In genomic region chr12:52217223-52217622, GRCh38 we compare ENCODE assay signal across 12 cellular contexts. TPM values are rescaled to one million over a fixed set of nuclear protein-coding genes. Genes with fewer than 3 reads are reported as not detected.
A peak's percentile ranks its signal among the peaks of the same experiment; 100 is the strongest.
DNase-seq lines count a peak whose midpoint lies in the region; ATAC-seq and TF ChIP-seq lines count a peak whose summit lies in the region.
"Had no signal": no experiment of that assay in that cellular context is flagged by ENCODE, and none has a peak within 500 bp of the region (broad histone marks: within the 10 kb centered on the region; RNA-seq: fewer than 3 reads in every experiment).

No MANE protein-coding gene starts in this region.

- TF ChIP-seq CTCF in Caco-2 (IDR thresholded peaks at IDR 0.05; ENCODE audit: insufficient read depth in 1 of 2, low read depth in 1 of 2, low read length in 1 of 2, severe bottlenecking in 1 of 2, unreplicated experiment in 1 of 2) (no peak), epithelial cell of esophagus (IDR thresholded peaks at IDR 0.05; ENCODE audit: insufficient read depth, low read depth, low read length, missing control alignments) (no peak), brain microvascular endothelial cell (IDR thresholded peaks at IDR 0.05; ENCODE audit: low read depth, low read length, missing control alignments) (no peak)

- intact Hi-C loops in Caco-2 (cut with micrococcal nuclease; ENCODE audit: unreplicated experiment): loop anchor here (5.0 kb wide), 1 partner anchor 90 kb away; no protein-coding TSS in a partner anchor

- no peaks in the 10 kb centered on the region for H3K36me3 ChIP-seq in Caco-2 (ENCODE audit: control insufficient read depth, insufficient read depth, low read length)
- no peaks in the 10 kb centered on the region for H3K36me3 ChIP-seq in brain microvascular endothelial cell (replicated peaks)
- H3K36me3 ChIP-seq: HAP-1 had no signal

- H3K27me3 ChIP-seq in Caco-2 (replicated peaks; ENCODE audit: control insufficient read depth, insufficient read depth, low read length) (no peaks in the 10 kb centered on the region), brain microvascular endothelial cell (replicated peaks) (no peaks in the 10 kb centered on the region)

- H3K4me1 Mint-ChIP-seq in Caco-2 (ENCODE audit: low read depth, unreplicated experiment): peaks cover 45% of the 10 kb centered on the region

- no peak for ATAC-seq in GM18511 (IDR thresholded peaks at IDR 0.05; ENCODE audit: unreplicated experiment)

- POLR2A ChIA-PET in Caco-2 (lab: Charles Lee): interaction anchor here (0.6 to 1.0 kb wide), 2 partner anchors 22 to 90 kb away, joined by 3 to 5 read pairs; no protein-coding TSS in a partner anchor

- H3K4me3 Mint-ChIP-seq in Caco-2 (ENCODE audit: unreplicated experiment): no peak overlapping the region
- H3K4me3 Mint-ChIP-seq: CD4-positive, alpha-beta T cell had no signal

- no peaks in the 10 kb centered on the region for H3K9me3 ChIP-seq in Caco-2
- H3K9me3 ChIP-seq: HAP-1, psoas muscle had no signal

- H3K4me1 ChIP-seq in Caco-2: peaks cover 48% of the 10 kb centered on the region
- H3K4me1 ChIP-seq: HAP-1 had no signal

- no peak overlapping the region for H3K4me3 ChIP-seq in Caco-2 (ENCODE audit: low read depth, low read length)
- no peak overlapping the region for H3K4me3 ChIP-seq in epithelial cell of esophagus (ENCODE audit: low read length)
- H3K4me3 ChIP-seq in brain microvascular endothelial cell (ENCODE audit: low read depth, low read length): no peak overlapping the region
- H3K4me3 ChIP-seq: HAP-1, psoas muscle had no signal

- peak overlapping the region; percentile 72 for H3K27ac Mint-ChIP-seq in Caco-2 (ENCODE audit: unreplicated experiment)
- H3K27ac Mint-ChIP-seq: CD4-positive, alpha-beta T cell had no signal

- H3K27me3 Mint-ChIP-seq in Caco-2 (ENCODE audit: insufficient read depth, unreplicated experiment): no peaks in the 10 kb centered on the region

- no peaks in the 10 kb centered on the region for H3K9me3 Mint-ChIP-seq in Caco-2 (ENCODE audit: unreplicated experiment)
- H3K9me3 Mint-ChIP-seq: CD4-positive, alpha-beta T cell had no signal

- no peak overlapping the region for H3K27ac ChIP-seq in brain microvascular endothelial cell
- H3K27ac ChIP-seq: psoas muscle had no signal

- no TSS peak for BruUV-seq in Caco-2 (replicated peaks; lab: Mats Ljungman, UMichigan)

- in situ Hi-C loops in brain microvascular endothelial cell (cut with HindIII; ENCODE audit: low pct_ligation_motif_present, low sequenced_read_pairs): no loop called here

- H3K36me3 Mint-ChIP-seq in Caco-2 (ENCODE audit: insufficient read depth, unreplicated experiment): no peaks in the 10 kb centered on the region

- peak; percentile 61 to 76 for DNase-seq in Caco-2
- DNase-seq in NCI-H2029 treated with DMSO at 0.1 percent for 48 hours (lab: John Stamatoyannopoulos, UW): peak; percentile 73
- peak; percentile 93 for DNase-seq in epithelial cell of esophagus (ENCODE audit: low read depth)
- peak; percentile 91 for DNase-seq in mucosa of gallbladder (ENCODE audit: low spot score)
- DNase-seq in T-helper 2 cell: no peak
- no peak for DNase-seq in brain microvascular endothelial cell
- no peak for DNase-seq in NCI-H2227 treated with DMSO at 0.1 percent for 48 hours (lab: John Stamatoyannopoulos, UW)
- DNase-seq: activated effector memory CD4-positive, alpha-beta T cell treated with anti-CD3 and anti-CD28 coated beads, Interleukin-2, amount 50 U/mL, for 16 hours; CD4-positive, alpha-beta T cell had no signal

- CTCF ChIA-PET in Caco-2 (lab: Charles Lee): no interaction called here

RNA-seq across cellular contexts. Expression of gene KRT7, which starts 15.8 kb away (rescaled TPM):
- total RNA-seq in Caco-2 (2022) (13.9 and 19.9 TPM in 2 replicates), mucosa of gallbladder (335 TPM)
- total RNA-seq: CD4-positive, alpha-beta T cell had no signal

RNA-seq across cellular contexts. Expression of gene KRT80, which starts 25.4 kb away (rescaled TPM):
- total RNA-seq in Caco-2 (2022): 0.26 and 0.29 TPM in 2 replicates
- 15.5 TPM for total RNA-seq in mucosa of gallbladder
- total RNA-seq: CD4-positive, alpha-beta T cell had no signal

RNA-seq across cellular contexts. Expression of gene KRT86, which starts 57.2 kb away (rescaled TPM):
- total RNA-seq in Caco-2 (2022) (not detected in 2 replicates), mucosa of gallbladder (1.1 TPM)
- total RNA-seq: CD4-positive, alpha-beta T cell had no signal

Comparison
In these comparisons a context has a peak if more than half of its experiments do, and no peak if none do; other contexts are left out.
1. DNase-seq: peak in Caco-2 (2 of 2), NCI-H2029 treated with DMSO at 0.1 percent for 48 hours (single experiment), epithelial cell of esophagus (single experiment) and mucosa of gallbladder (single experiment); none in T-helper 2 cell (0 of 5), brain microvascular endothelial cell (single experiment) and NCI-H2227 treated with DMSO at 0.1 percent for 48 hours (single experiment).
2. RNA of gene KRT7, which starts 15.8 kb away (total RNA-seq): 335 TPM in mucosa of gallbladder (single experiment); 13.9 to 19.9 TPM in Caco-2; every median in the first group is over 10 times any median in the second.
3. RNA of gene KRT80, which starts 25.4 kb away (total RNA-seq): 15.5 TPM in mucosa of gallbladder (single experiment); 0.26 to 0.29 TPM in Caco-2; every median in the first group is over 10 times any median in the second.